1 cellular context compared by ENCODE assay signal in the genomic region with DNA sequence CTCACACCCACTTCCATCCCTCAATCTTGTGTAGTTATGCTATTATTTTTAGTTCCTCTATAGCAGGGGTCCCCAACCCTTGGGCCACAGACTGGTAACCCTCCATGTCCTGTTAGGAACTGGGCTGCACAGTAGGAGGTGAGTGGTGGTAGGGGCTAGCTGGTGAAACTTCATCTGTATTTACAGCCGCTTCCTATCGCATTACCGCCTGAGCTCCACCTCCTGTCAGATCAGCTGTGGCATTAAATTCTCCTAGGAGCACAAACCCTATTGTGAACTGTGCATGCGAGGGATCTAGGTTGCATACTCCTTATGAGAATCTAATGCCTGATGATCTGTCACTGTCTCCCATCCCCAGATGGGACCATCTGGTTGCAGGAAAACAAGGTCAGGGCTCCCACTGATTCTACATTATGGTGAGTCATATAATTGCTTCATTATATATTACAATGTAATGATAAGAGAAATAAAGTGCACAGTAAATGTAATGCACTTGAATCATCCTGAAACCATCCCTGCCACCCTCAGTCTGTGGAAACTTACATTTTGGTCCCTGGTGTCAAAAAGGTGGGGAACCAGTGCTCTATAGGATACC.
TF ChIP-seq lines count a peak whose summit lies in the region.

No MANE protein-coding gene starts in this region.

TF ChIP-seq in IMR-90, 13 proteins besides CTCF, POLR2A, EP300 and RAD21 (continued from another document):
- peak; percentile 65 for TF ChIP-seq CEBPB (IDR thresholded peaks at IDR 0.05; ENCODE audit: low read depth, low read length)
- no peak for TF ChIP-seq MAFK (IDR thresholded peaks at IDR 0.05; ENCODE audit: low read depth, low read length)
- peak; percentile 40; the same call in 1 of the 2 replicates for TF ChIP-seq FOS (IDR thresholded peaks at IDR 0.05; ENCODE audit: low read depth, low read length)
- TF ChIP-seq RCOR1 (IDR thresholded peaks at IDR 0.05; ENCODE audit: insufficient replicate concordance, low read length) = no peak
